ENCODE assay signal across 39 cellular contexts in genomic region chr1:18880585-18880984, GRCh38. TPM values are rescaled to one million over a fixed set of nuclear protein-coding genes. Genes with fewer than 3 reads are reported as not detected.
"Had no signal": no experiment of that assay in that cellular context is flagged by ENCODE, and none has a peak within 500 bp of the region (broad histone marks: within the 10 kb centered on the region; RNA-seq: fewer than 3 reads in every experiment).

No MANE protein-coding gene starts in this region.

- H3K27me3 Mint-ChIP-seq: activated B cell treated with CpG ODN at 0.5 μM for 24 hours; activated CD4-positive, alpha-beta memory T cell treated with anti-CD3 and anti-CD28 coated beads for 36 hours; activated CD4-positive, alpha-beta T cell treated with anti-CD3 and anti-CD28 coated beads, Interleukin-2, amount 10 ng/mL, durations not matched to agents 24 days and 14 days; activated CD8-positive, alpha-beta T cell treated with anti-CD3 and anti-CD28 coated beads for 36 hours; activated naive CD4-positive, alpha-beta T cell treated with anti-CD3 and anti-CD28 coated beads, Interleukin-2, amount 10 ng/mL, durations not matched to agents 7 days and 5 days; activated naive CD4-positive, alpha-beta T cell treated with anti-CD3 and anti-CD28 coated beads, Interleukin-2, amount 50 U/mL, for 24 hours; activated naive CD8-positive, alpha-beta T cell treated with anti-CD3 and anti-CD28 coated beads for 36 hours; activated T-helper 17 cell treated with anti-CD3 and anti-CD28 coated beads, Interleukin-2, amount 50 U/mL, for 72 hours had no signal

- H3K27ac Mint-ChIP-seq: activated B cell treated with CpG ODN at 0.5 μM for 24 hours; activated CD4-positive, alpha-beta memory T cell treated with anti-CD3 and anti-CD28 coated beads for 36 hours; activated CD4-positive, alpha-beta T cell treated with anti-CD3 and anti-CD28 coated beads, Interleukin-2, amount 10 ng/mL, durations not matched to agents 24 days and 14 days; activated CD8-positive, alpha-beta T cell treated with anti-CD3 and anti-CD28 coated beads for 36 hours; activated naive CD4-positive, alpha-beta T cell treated with anti-CD3 and anti-CD28 coated beads, Interleukin-2, amount 10 ng/mL, durations not matched to agents 7 days and 5 days; activated naive CD4-positive, alpha-beta T cell treated with anti-CD3 and anti-CD28 coated beads, Interleukin-2, amount 50 U/mL, for 24 hours; activated naive CD8-positive, alpha-beta T cell treated with anti-CD3 and anti-CD28 coated beads for 36 hours; activated T-cell treated with anti-CD3 and anti-CD28 coated beads, Interleukin-2, amount 50 U/mL, for 72 hours; activated T-helper 1 cell treated with anti-CD3 and anti-CD28 coated beads, Interleukin-12 subunit alpha, Interleukin-12 subunit beta, Interleukin-2, Interleukin-4 antibody, amounts not matched to agents 30 ng/mL and 10 ng/mL and 1 ng/mL, durations not matched to agents 14 hours and 24 hours and 36 hours; activated T-helper 17 cell treated with anti-CD3 and anti-CD28 coated beads, Interleukin-2, amount 50 U/mL, for 72 hours; T-helper 1 cell treated with Interleukin-12 subunit alpha and Interleukin-12 subunit beta and Interleukin-4 antibody, amounts not matched to agents 30 μg/mL and 1 μg/mL, for 36 hours; T-helper 2 cell treated with Interferon-gamma antibody and Interleukin-4, amounts not matched to agents 5 μg/mL and 100 μg/mL, for 36 hours had no signal

- H3K27me3 ChIP-seq: adrenal gland, body of pancreas, brain microvascular endothelial cell, breast epithelium had no signal

- FAIRE-seq: astrocyte, TTC549 had no signal

- DNase-seq: activated B cell treated with CpG ODN at 0.5 μM for 24 hours; activated CD4-positive, alpha-beta memory T cell treated with anti-CD3 and anti-CD28 coated beads for 36 hours; activated CD4-positive, alpha-beta T cell treated with anti-CD3 and anti-CD28 coated beads for 4 hours; activated CD4-positive, alpha-beta T cell treated with anti-CD3 and anti-CD28 coated beads, Interleukin-2, amount 10 ng/mL, durations not matched to agents 24 days and 14 days; activated CD4-positive, alpha-beta T cell treated with anti-CD3 and anti-CD28 coated beads, Interleukin-2, amount 50 U/mL, for 1 hour; activated CD4-positive, alpha-beta T cell treated with anti-CD3 and anti-CD28 coated beads, Interleukin-2, amount 50 U/mL, for 4 hours; activated CD4-positive, CD25-positive, alpha-beta regulatory T cell treated with anti-CD3 and anti-CD28 coated beads, Interleukin-2, amount 50 U/mL, for 72 hours; activated CD8-positive, alpha-beta memory T cell treated with anti-CD3 and anti-CD28 coated beads, Interleukin-2, amount 50 U/mL, for 4 hours; activated CD8-positive, alpha-beta T cell treated with anti-CD3 and anti-CD28 coated beads for 36 hours; activated effector memory CD4-positive, alpha-beta T cell treated with anti-CD3 and anti-CD28 coated beads, Interleukin-2, amount 50 U/mL, for 16 hours; activated gamma-delta T cell treated with Interleukin-2 at 50 U/mL for 16 hours; activated naive CD4-positive, alpha-beta T cell; activated naive CD4-positive, alpha-beta T cell treated with anti-CD3 and anti-CD28 coated beads, Interleukin-2, amount 10 ng/mL, durations not matched to agents 7 days and 5 days; activated naive CD8-positive, alpha-beta T cell treated with anti-CD3 and anti-CD28 coated beads for 36 hours; activated T-cell treated with anti-CD3 and anti-CD28 coated beads for 4 hours; activated T-cell treated with anti-CD3 and anti-CD28 coated beads, Interleukin-2, amount 50 U/mL, for 1 hour; activated T-cell treated with anti-CD3 and anti-CD28 coated beads, Interleukin-2, amount 50 U/mL, for 4 hours; activated T-cell treated with anti-CD3 and anti-CD28 coated beads, Interleukin-2, amount 50 U/mL, for 72 hours; adrenal gland; amniotic stem cell; aorta; body of pancreas; brain microvascular endothelial cell; central memory CD4-positive, alpha-beta T cell; T-helper 1 cell; T-helper 2 cell; T-helper 9 cell had no signal

- H3K4me1 Mint-ChIP-seq: activated B cell treated with CpG ODN at 0.5 μM for 24 hours; activated CD4-positive, alpha-beta T cell treated with anti-CD3 and anti-CD28 coated beads, Interleukin-2, amount 10 ng/mL, durations not matched to agents 24 days and 14 days; activated naive CD4-positive, alpha-beta T cell treated with anti-CD3 and anti-CD28 coated beads, Interleukin-2, amount 10 ng/mL, durations not matched to agents 7 days and 5 days; activated naive CD4-positive, alpha-beta T cell treated with anti-CD3 and anti-CD28 coated beads, Interleukin-2, amount 50 U/mL, for 24 hours; activated naive CD8-positive, alpha-beta T cell treated with anti-CD3 and anti-CD28 coated beads for 36 hours; activated T-helper 17 cell treated with anti-CD3 and anti-CD28 coated beads, Interleukin-2, amount 50 U/mL, for 72 hours had no signal

- ATAC-seq: activated CD8-positive, alpha-beta T cell treated with anti-CD3 and anti-CD28 coated beads for 36 hours; activated T-cell treated with anti-CD3 and anti-CD28 coated beads, Interleukin-2, amount 50 U/mL, for 4 hours; activated T-cell treated with anti-CD3 and anti-CD28 coated beads, Interleukin-2, amount 50 U/mL, for 72 hours; activated T-helper 17 cell treated with anti-CD3 and anti-CD28 coated beads, Interleukin-2, amount 50 U/mL, for 72 hours; body of pancreas had no signal

- H3K4me1 ChIP-seq: breast epithelium had no signal

- H3K9me3 ChIP-seq: adrenal gland, body of pancreas, breast epithelium had no signal

- H3K4me3 Mint-ChIP-seq: activated B cell treated with CpG ODN at 0.5 μM for 24 hours; activated CD4-positive, alpha-beta memory T cell treated with anti-CD3 and anti-CD28 coated beads for 36 hours; activated CD4-positive, alpha-beta T cell treated with anti-CD3 and anti-CD28 coated beads, Interleukin-2, amount 10 ng/mL, durations not matched to agents 24 days and 14 days; activated CD8-positive, alpha-beta T cell treated with anti-CD3 and anti-CD28 coated beads for 36 hours; activated naive CD4-positive, alpha-beta T cell treated with anti-CD3 and anti-CD28 coated beads, Interleukin-2, amount 10 ng/mL, durations not matched to agents 7 days and 5 days; activated naive CD4-positive, alpha-beta T cell treated with anti-CD3 and anti-CD28 coated beads, Interleukin-2, amount 50 U/mL, for 24 hours; activated naive CD8-positive, alpha-beta T cell treated with anti-CD3 and anti-CD28 coated beads for 36 hours; activated T-cell treated with anti-CD3 and anti-CD28 coated beads, Interleukin-2, amount 50 U/mL, for 4 hours; activated T-cell treated with anti-CD3 and anti-CD28 coated beads, Interleukin-2, amount 50 U/mL, for 72 hours; activated T-helper 1 cell treated with anti-CD3 and anti-CD28 coated beads, Interleukin-12 subunit alpha, Interleukin-12 subunit beta, Interleukin-2, Interleukin-4 antibody, amounts not matched to agents 30 ng/mL and 10 ng/mL and 1 ng/mL, durations not matched to agents 14 hours and 24 hours and 36 hours; activated T-helper 17 cell treated with anti-CD3 and anti-CD28 coated beads, Interleukin-2, amount 50 U/mL, for 72 hours; T-helper 1 cell treated with Interleukin-12 subunit alpha and Interleukin-12 subunit beta and Interleukin-4 antibody, amounts not matched to agents 30 μg/mL and 1 μg/mL, for 36 hours; T-helper 2 cell treated with Interferon-gamma antibody and Interleukin-4, amounts not matched to agents 5 μg/mL and 100 μg/mL, for 36 hours had no signal

- H3K4me3 ChIP-seq: adrenal gland, body of pancreas, breast epithelium had no signal

- H3K9me3 Mint-ChIP-seq: activated B cell treated with CpG ODN at 0.5 μM for 24 hours; activated CD4-positive, alpha-beta memory T cell treated with anti-CD3 and anti-CD28 coated beads for 36 hours; activated CD4-positive, alpha-beta T cell treated with anti-CD3 and anti-CD28 coated beads, Interleukin-2, amount 10 ng/mL, durations not matched to agents 24 days and 14 days; activated CD8-positive, alpha-beta T cell treated with anti-CD3 and anti-CD28 coated beads for 36 hours; activated naive CD4-positive, alpha-beta T cell treated with anti-CD3 and anti-CD28 coated beads, Interleukin-2, amount 10 ng/mL, durations not matched to agents 7 days and 5 days; activated naive CD4-positive, alpha-beta T cell treated with anti-CD3 and anti-CD28 coated beads, Interleukin-2, amount 50 U/mL, for 24 hours; activated naive CD8-positive, alpha-beta T cell treated with anti-CD3 and anti-CD28 coated beads for 36 hours; activated T-cell treated with anti-CD3 and anti-CD28 coated beads, Interleukin-2, amount 50 U/mL, for 4 hours; activated T-cell treated with anti-CD3 and anti-CD28 coated beads, Interleukin-2, amount 50 U/mL, for 72 hours; activated T-helper 1 cell treated with anti-CD3 and anti-CD28 coated beads, Interleukin-12 subunit alpha, Interleukin-12 subunit beta, Interleukin-2, Interleukin-4 antibody, amounts not matched to agents 30 ng/mL and 10 ng/mL and 1 ng/mL, durations not matched to agents 14 hours and 24 hours and 36 hours; activated T-helper 17 cell treated with anti-CD3 and anti-CD28 coated beads, Interleukin-2, amount 50 U/mL, for 72 hours; T-helper 1 cell treated with Interleukin-12 subunit alpha and Interleukin-12 subunit beta and Interleukin-4 antibody, amounts not matched to agents 30 μg/mL and 1 μg/mL, for 36 hours; T-helper 2 cell treated with Interferon-gamma antibody and Interleukin-4, amounts not matched to agents 5 μg/mL and 100 μg/mL, for 36 hours had no signal

- H3K36me3 ChIP-seq: adrenal gland, brain microvascular endothelial cell, breast epithelium had no signal

- H3K36me3 Mint-ChIP-seq: activated CD4-positive, alpha-beta memory T cell treated with anti-CD3 and anti-CD28 coated beads for 36 hours; activated naive CD4-positive, alpha-beta T cell treated with anti-CD3 and anti-CD28 coated beads, Interleukin-2, amount 10 ng/mL, durations not matched to agents 7 days and 5 days; activated naive CD4-positive, alpha-beta T cell treated with anti-CD3 and anti-CD28 coated beads, Interleukin-2, amount 50 U/mL, for 24 hours; activated naive CD8-positive, alpha-beta T cell treated with anti-CD3 and anti-CD28 coated beads for 36 hours had no signal

- H3K27ac ChIP-seq: adrenal gland, body of pancreas, brain microvascular endothelial cell, breast epithelium, VCaP had no signal

RNA-seq across cellular contexts. Expression of gene TAS1R2, which starts 21.1 kb away (rescaled TPM):
- total RNA-seq: activated B cell treated with CpG ODN at 0.5 μM for 24 hours; activated CD4-positive, alpha-beta memory T cell treated with anti-CD3 and anti-CD28 coated beads for 36 hours; activated CD4-positive, alpha-beta T cell treated with anti-CD3 and anti-CD28 coated beads, Interleukin-2, amount 10 ng/mL, durations not matched to agents 24 days and 14 days; activated CD8-positive, alpha-beta memory T cell treated with anti-CD3 and anti-CD28 coated beads for 36 hours; activated CD8-positive, alpha-beta T cell treated with anti-CD3 and anti-CD28 coated beads for 36 hours; activated naive CD8-positive, alpha-beta T cell treated with anti-CD3 and anti-CD28 coated beads for 36 hours; activated T-cell treated with anti-CD3 and anti-CD28 coated beads, Interleukin-2, amount 50 U/mL, for 4 hours; activated T-cell treated with anti-CD3 and anti-CD28 coated beads, Interleukin-2, amount 50 U/mL, for 72 hours; activated T-helper 1 cell treated with anti-CD3 and anti-CD28 coated beads, Interleukin-12 subunit alpha, Interleukin-12 subunit beta, Interleukin-2, Interleukin-4 antibody, amounts not matched to agents 30 ng/mL and 10 ng/mL and 1 ng/mL, durations not matched to agents 14 hours and 24 hours and 36 hours; activated T-helper 17 cell treated with anti-CD3 and anti-CD28 coated beads, Interleukin-2, amount 50 U/mL, for 72 hours; adrenal gland; aorta; astrocyte; body of pancreas; breast epithelium; cardiac septum; cerebellum had no signal
- polyA plus RNA-seq: adrenal gland, aorta had no signal
